16 cellular contexts compared by ENCODE assay signal in genomic region chr1:235500971-235501540, GRCh38. TPM values are rescaled to one million over a fixed set of nuclear protein-coding genes. Genes with fewer than 3 reads are reported as not detected.
A peak's percentile ranks its signal among the peaks of the same experiment; 100 is the strongest.
DNase-seq lines count a peak whose midpoint lies in the region; ATAC-seq and TF ChIP-seq lines count a peak whose summit lies in the region.
"Had no signal": no experiment of that assay in that cellular context is flagged by ENCODE, and none has a peak within 500 bp of the region (broad histone marks: within the 10 kb centered on the region; RNA-seq: fewer than 3 reads in every experiment).

No MANE protein-coding gene starts in this region.

- no peaks in the 10 kb centered on the region for H3K9me3 Mint-ChIP-seq in activated T-cell treated with anti-CD3 and anti-CD28 coated beads, Interleukin-2, amount 50 U/mL, for 72 hours
- H3K9me3 Mint-ChIP-seq in activated T-cell treated with anti-CD3 and anti-CD28 coated beads, Interleukin-2, amount 50 U/mL, for 4 hours, result no peaks in the 10 kb centered on the region
- H3K9me3 Mint-ChIP-seq in type B pancreatic cell, result no peaks in the 10 kb centered on the region
- H3K9me3 Mint-ChIP-seq: activated B cell treated with CpG ODN at 0.5 μM for 24 hours, memory B cell had no signal

- no peaks in the 10 kb centered on the region for H3K27me3 Mint-ChIP-seq in activated T-cell treated with anti-CD3 and anti-CD28 coated beads, Interleukin-2, amount 50 U/mL, for 72 hours (ENCODE audit: low read depth)
- no peaks in the 10 kb centered on the region for H3K27me3 Mint-ChIP-seq in activated T-cell treated with anti-CD3 and anti-CD28 coated beads, Interleukin-2, amount 50 U/mL, for 4 hours (ENCODE audit: low read depth)
- no peaks in the 10 kb centered on the region for H3K27me3 Mint-ChIP-seq in type B pancreatic cell
- H3K27me3 Mint-ChIP-seq in T-helper 17 cell, result no peaks in the 10 kb centered on the region
- H3K27me3 Mint-ChIP-seq: activated B cell treated with CpG ODN at 0.5 μM for 24 hours, memory B cell had no signal

- no peak for DNase-seq in activated T-cell treated with anti-CD3 and anti-CD28 coated beads, Interleukin-2, amount 50 U/mL, for 72 hours
- no peak for DNase-seq in activated T-cell treated with anti-CD3 and anti-CD28 coated beads, Interleukin-2, amount 50 U/mL, for 4 hours
- DNase-seq in ascending aorta (ENCODE audit: low spot score in 2 of 2) (no peak), iPS-NIHi7 (ENCODE audit: extremely low spot score) (peak; percentile 11), type B pancreatic cell (ENCODE audit: extremely low spot score, unreplicated experiment) (no peak), T-helper 17 cell (no peak), NCI-H2171 (lab: John Stamatoyannopoulos, UW) (no peak), NCI-H1694 treated with DMSO at 0.1 percent for 48 hours (lab: John Stamatoyannopoulos, UW) (no peak)
- DNase-seq: activated B cell treated with CpG ODN at 0.5 μM for 24 hours, activated T-cell treated with anti-CD3 and anti-CD28 coated beads for 4 hours, DMS153, NCI-H1092 treated with DMSO at 0.1 percent for 48 hours, NCI-H510A, SHP77 treated with DMSO at 0.1 percent for 48 hours, upper lobe of right lung had no signal

- H3K4me1 ChIP-seq in ascending aorta, result peaks cover 0 to 20% of the 10 kb centered on the region in 2 donors

- H3K36me3 ChIP-seq in ascending aorta, result no peaks in the 10 kb centered on the region
- H3K36me3 ChIP-seq: upper lobe of right lung had no signal

- no peaks in the 10 kb centered on the region for H3K36me3 Mint-ChIP-seq in activated T-cell treated with anti-CD3 and anti-CD28 coated beads, Interleukin-2, amount 50 U/mL, for 72 hours (ENCODE audit: insufficient read depth in 2 of 2)
- H3K36me3 Mint-ChIP-seq in activated T-cell treated with anti-CD3 and anti-CD28 coated beads, Interleukin-2, amount 50 U/mL, for 4 hours (ENCODE audit: insufficient read depth), result no peaks in the 10 kb centered on the region
- H3K36me3 Mint-ChIP-seq in type B pancreatic cell (peaks cover 4% of the 10 kb centered on the region), T-helper 17 cell (ENCODE audit: low read depth) (no peaks in the 10 kb centered on the region)

- H3K4me3 Mint-ChIP-seq in activated T-cell treated with anti-CD3 and anti-CD28 coated beads, Interleukin-2, amount 50 U/mL, for 72 hours, result no peak overlapping the region
- H3K4me3 Mint-ChIP-seq in activated T-cell treated with anti-CD3 and anti-CD28 coated beads, Interleukin-2, amount 50 U/mL, for 4 hours, result no peak overlapping the region
- peak overlapping the region; percentile 65 for H3K4me3 Mint-ChIP-seq in type B pancreatic cell
- H3K4me3 Mint-ChIP-seq in T-helper 17 cell, result no peak overlapping the region
- H3K4me3 Mint-ChIP-seq: activated B cell treated with CpG ODN at 0.5 μM for 24 hours, memory B cell had no signal

- H3K4me1 Mint-ChIP-seq in activated T-cell treated with anti-CD3 and anti-CD28 coated beads, Interleukin-2, amount 50 U/mL, for 72 hours (ENCODE audit: low read depth), result peaks cover 22% of the 10 kb centered on the region
- peaks cover 15% of the 10 kb centered on the region for H3K4me1 Mint-ChIP-seq in activated T-cell treated with anti-CD3 and anti-CD28 coated beads, Interleukin-2, amount 50 U/mL, for 4 hours (ENCODE audit: low read depth)
- H3K4me1 Mint-ChIP-seq in type B pancreatic cell (ENCODE audit: unreplicated experiment), result peaks cover 17% of the 10 kb centered on the region
- H3K4me1 Mint-ChIP-seq in T-helper 17 cell, result peaks cover 22% of the 10 kb centered on the region

- no peak overlapping the region for H3K4me3 ChIP-seq in ascending aorta
- H3K4me3 ChIP-seq: upper lobe of right lung had no signal

- no peaks in the 10 kb centered on the region for H3K9me3 ChIP-seq in ascending aorta
- H3K9me3 ChIP-seq in T-helper 17 cell (ENCODE audit: control insufficient read depth, low read length, poor library complexity, severe bottlenecking), result no peaks in the 10 kb centered on the region
- H3K9me3 ChIP-seq: upper lobe of right lung had no signal

- no peaks in the 10 kb centered on the region for H3K27me3 ChIP-seq in ascending aorta
- H3K27me3 ChIP-seq: upper lobe of right lung had no signal

- intact Hi-C loops in ascending aorta (cut with DNase I), result loop anchor here (5.0 to 10.0 kb wide), 5 partner anchors 471 to 1296 kb away; partner anchors contain the start of genes LGALS8 and MTR

- H3K27ac ChIP-seq in ascending aorta, result peak overlapping the region; percentile 98 to 99
- H3K27ac ChIP-seq: upper lobe of right lung had no signal

- H3K27ac Mint-ChIP-seq in activated T-cell treated with anti-CD3 and anti-CD28 coated beads, Interleukin-2, amount 50 U/mL, for 72 hours, result peak overlapping the region; percentile 22
- H3K27ac Mint-ChIP-seq in type B pancreatic cell (no peak overlapping the region), T-helper 17 cell (no peak overlapping the region)
- H3K27ac Mint-ChIP-seq: activated B cell treated with CpG ODN at 0.5 μM for 24 hours, memory B cell had no signal

- ATAC-seq in activated T-cell treated with anti-CD3 and anti-CD28 coated beads, Interleukin-2, amount 50 U/mL, for 72 hours (replicated peaks in 1 of 2), result no peak
- no peak for ATAC-seq in activated T-cell treated with anti-CD3 and anti-CD28 coated beads, Interleukin-2, amount 50 U/mL, for 4 hours
- ATAC-seq in T-helper 17 cell, result no peak
- ATAC-seq: upper lobe of right lung had no signal

- TF ChIP-seq CTCF in ascending aorta (IDR thresholded peaks at IDR 0.05) (no peak), type B pancreatic cell (conservative IDR thresholded peaks at IDR 0.05) (no peak)

RNA-seq across cellular contexts. Expression of gene B3GALNT2, which starts 3.2 kb away (rescaled TPM):
- total RNA-seq in activated T-cell treated with anti-CD3 and anti-CD28 coated beads, Interleukin-2, amount 50 U/mL, for 72 hours, result 1 to 10 TPM; 8.8 to 9.1 TPM
- 10 to 100 TPM in 2 of 3 donors, 1 to 10 TPM in 1; 9.3 to 11.9 (median 10.2) TPM for total RNA-seq in activated T-cell treated with anti-CD3 and anti-CD28 coated beads, Interleukin-2, amount 50 U/mL, for 4 hours
- 54.2 TPM for total RNA-seq in ascending aorta
- 24.5 and 31.3 TPM in 2 replicates for total RNA-seq in type B pancreatic cell (ENCODE audit: low replicate concordance)
- 1 to 10 TPM; 6.3 to 8.2 TPM for total RNA-seq in T-helper 17 cell
